1 cellular context compared by ENCODE assay signal in genomic region chr5:149485655-149486615, GRCh38.
A peak's percentile ranks its signal among the peaks of the same experiment; 100 is the strongest.
TF ChIP-seq lines count a peak whose summit lies in the region.

No MANE protein-coding gene starts in this region.

TF ChIP-seq in HEK293, 187 proteins besides CTCF, POLR2A, EP300 and RAD21 (continued from another document and continues in another):
- TF ChIP-seq ZNF26 (tag by site-specific recombination; IDR thresholded peaks at IDR 0.05) (no peak), SCRT2 (tag by site-specific recombination; IDR thresholded peaks at IDR 0.05) (peak; percentile 91), ZNF2 (tag by site-specific recombination; IDR thresholded peaks at IDR 0.05) (peak; percentile 24; the same call in 1 of the 2 replicates), BCL11B (tag by site-specific recombination; IDR thresholded peaks at IDR 0.05; ENCODE audit: low read depth) (no peak), SCRT1 (tag by site-specific recombination; IDR thresholded peaks at IDR 0.05; ENCODE audit: borderline replicate concordance) (peak; percentile 58; the same call in 1 of the 2 replicates), REPIN1 (tag by site-specific recombination; IDR thresholded peaks at IDR 0.05; ENCODE audit: low read depth) (no peak), ZBTB10 (tag by site-specific recombination; IDR thresholded peaks at IDR 0.05) (no peak), ZNF692 (tag by site-specific recombination; IDR thresholded peaks at IDR 0.05) (no peak), ZNF138 (tag by site-specific recombination; IDR thresholded peaks at IDR 0.05; ENCODE audit: borderline replicate concordance) (no peak), ZNF433 (tag by site-specific recombination; IDR thresholded peaks at IDR 0.05; ENCODE audit: low read depth) (no peak), ZNF701 (tag by site-specific recombination; IDR thresholded peaks at IDR 0.05) (no peak), SP7 (tag by site-specific recombination; IDR thresholded peaks at IDR 0.05) (peak; percentile 46; the same call in 1 of the 2 replicates), GLIS1 (tag by site-specific recombination; IDR thresholded peaks at IDR 0.05) (peak; percentile 20; the same call in 1 of the 2 replicates), ZFP69B (tag by site-specific recombination; IDR thresholded peaks at IDR 0.05) (no peak), ZNF211 (tag by site-specific recombination; IDR thresholded peaks at IDR 0.05; ENCODE audit: low read depth) (no peak), ZNF623 (tag by site-specific recombination; IDR thresholded peaks at IDR 0.05) (no peak), ZNF416 (tag by site-specific recombination; IDR thresholded peaks at IDR 0.05) (no peak), ZNF510 (tag by site-specific recombination; IDR thresholded peaks at IDR 0.05; ENCODE audit: insufficient replicate concordance) (no peak), OVOL3 (tag by site-specific recombination; IDR thresholded peaks at IDR 0.05) (no peak), ZNF184 (tag by site-specific recombination; IDR thresholded peaks at IDR 0.05) (no peak), ZNF248 (tag by site-specific recombination; IDR thresholded peaks at IDR 0.05) (no peak), ZFP37 (tag by site-specific recombination; IDR thresholded peaks at IDR 0.05) (no peak), ZNF660 (tag by site-specific recombination; IDR thresholded peaks at IDR 0.05) (no peak), ZNF140 (tag by site-specific recombination; IDR thresholded peaks at IDR 0.05) (no peak), ZNF473 (tag by site-specific recombination; IDR thresholded peaks at IDR 0.05) (no peak), ZNF335 (tag by site-specific recombination; conservative IDR thresholded peaks at IDR 0.05) (no peak; the same call in 1 of the 2 replicates), PRDM1 (tag by site-specific recombination; IDR thresholded peaks at IDR 0.05) (no peak), ZNF155 (tag by site-specific recombination; IDR thresholded peaks at IDR 0.05) (no peak), ZNF629 (tag by site-specific recombination; IDR thresholded peaks at IDR 0.05) (peak; percentile 90), PRDM10 (tag by site-specific recombination; IDR thresholded peaks at IDR 0.05) (peak; percentile 53), ZSCAN5A (tag by site-specific recombination; IDR thresholded peaks at IDR 0.05) (no peak), ZNF501 (tag by site-specific recombination; IDR thresholded peaks at IDR 0.05) (peak; percentile 66), ZNF843 (tag by site-specific recombination; IDR thresholded peaks at IDR 0.05) (no peak), MZF1 (tag by site-specific recombination; IDR thresholded peaks at IDR 0.05; ENCODE audit: borderline replicate concordance) (no peak), ZNF768 (tag by site-specific recombination; IDR thresholded peaks at IDR 0.05) (no peak), ZNF394 (tag by site-specific recombination; IDR thresholded peaks at IDR 0.05; ENCODE audit: borderline replicate concordance) (no peak), ZNF10 (tag by site-specific recombination; IDR thresholded peaks at IDR 0.05) (no peak), BCL6B (tag by site-specific recombination; IDR thresholded peaks at IDR 0.05) (no peak), ZNF521 (tag by site-specific recombination; IDR thresholded peaks at IDR 0.05) (no peak), ELK4 (IDR thresholded peaks at IDR 0.05; ENCODE audit: borderline replicate concordance, low read depth, low read length) (no peak), HOXD13 (CRISPR knock-in tag; IDR thresholded peaks at IDR 0.05; ENCODE audit: borderline replicate concordance) (no peak), KLF10 (tag by site-specific recombination; IDR thresholded peaks at IDR 0.05) (no peak), ZNF548 (tag by site-specific recombination; IDR thresholded peaks at IDR 0.05) (no peak), ZNF221 (tag by site-specific recombination; IDR thresholded peaks at IDR 0.05; ENCODE audit: borderline replicate concordance) (no peak), ZNF132 (tag by site-specific recombination; IDR thresholded peaks at IDR 0.05; ENCODE audit: borderline replicate concordance) (no peak), ZNF266 (tag by site-specific recombination; IDR thresholded peaks at IDR 0.05; ENCODE audit: low read depth) (no peak), ZNF792 (tag by site-specific recombination; IDR thresholded peaks at IDR 0.05) (no peak), ZNF488 (tag by site-specific recombination; IDR thresholded peaks at IDR 0.05) (no peak), ZNF704 (tag by site-specific recombination; IDR thresholded peaks at IDR 0.05) (no peak), ZNF777 (tag by site-specific recombination; IDR thresholded peaks at IDR 0.05; ENCODE audit: borderline replicate concordance) (no peak), ZSCAN30 (tag by site-specific recombination; IDR thresholded peaks at IDR 0.05) (no peak), HIC1 (tag by site-specific recombination; IDR thresholded peaks at IDR 0.05) (no peak)
